Comparison of ENCODE assay signal across 24 cellular contexts in genomic region chr9:5895782-5896181, GRCh38. TPM values are rescaled to one million over a fixed set of nuclear protein-coding genes. Genes with fewer than 3 reads are reported as not detected.
DNase-seq lines count a peak whose midpoint lies in the region; ATAC-seq, FAIRE-seq and TF ChIP-seq lines count a peak whose summit lies in the region.
"Had no signal": no experiment of that assay in that cellular context is flagged by ENCODE, and none has a peak within 500 bp of the region (broad histone marks: within the 10 kb centered on the region; RNA-seq: fewer than 3 reads in every experiment).

No MANE protein-coding gene starts in this region.

- H3K27ac ChIP-seq in left lung, result no peak overlapping the region
- H3K27ac ChIP-seq: Peyer's patch, SJCRH30, upper lobe of left lung had no signal

- intact Hi-C loops in left lung (cut with DNase I), result no loop called here

- no peaks in the 10 kb centered on the region for H3K4me1 ChIP-seq in left lung
- H3K4me1 ChIP-seq: Peyer's patch, upper lobe of left lung had no signal

- peaks cover 0 to 27% of the 10 kb centered on the region in 2 donors for H3K36me3 ChIP-seq in left lung
- H3K36me3 ChIP-seq: SJCRH30 had no signal

- DNase-seq in NCI-H187 (lab: John Stamatoyannopoulos, UW) (peak; percentile 15 to 20), epidermal melanocyte (ENCODE audit: insufficient read length, low spot score) (peak; percentile 44), left lung (no peak), superior temporal gyrus (ENCODE audit: extremely low spot score) (peak; percentile 42), urothelium cell line (ENCODE audit: low spot score) (no peak), NCI-H2171 (lab: John Stamatoyannopoulos, UW) (no peak)
- DNase-seq: activated B cell treated with CpG ODN at 0.5 μM for 24 hours; activated CD8-positive, alpha-beta memory T cell treated with anti-CD3 and anti-CD28 coated beads, Interleukin-2, amount 10 ng/mL, durations not matched to agents 7 days and 5 days; activated naive CD4-positive, alpha-beta T cell treated with Interleukin-2 at 50 U/mL for 16 hours; activated T-cell treated with anti-CD3 and anti-CD28 coated beads, Interleukin-2, amount 50 U/mL, for 72 hours; CD4-positive, CD25-positive, alpha-beta regulatory T cell; cerebellar nuclear complex; left colon; naive B cell; NCI-H1694 treated with DMSO at 0.1 percent for 48 hours; NCI-H226; Peyer's patch; SJCRH30; small intestine; upper lobe of left lung had no signal

- no peaks in the 10 kb centered on the region for H3K9me3 ChIP-seq in left lung
- H3K9me3 ChIP-seq: Peyer's patch, SJCRH30, upper lobe of left lung had no signal

- no peak for TF ChIP-seq CTCF in left lung (IDR thresholded peaks at IDR 0.05)

- no peak for FAIRE-seq in urothelium cell line (lab: Jason Lieb, UNC)
- FAIRE-seq: H1, small intestine had no signal

- no peak overlapping the region for H3K4me3 ChIP-seq in left lung
- H3K4me3 ChIP-seq: Peyer's patch, SJCRH30, upper lobe of left lung had no signal

- ATAC-seq in left lung, result peak; percentile 50
- ATAC-seq in HG02798 (IDR thresholded peaks at IDR 0.05; ENCODE audit: poor library complexity, unreplicated experiment), result no peak
- ATAC-seq: activated CD8-positive, alpha-beta memory T cell treated with anti-CD3 and anti-CD28 coated beads, Interleukin-2, amount 10 ng/mL, durations not matched to agents 7 days and 5 days; activated T-cell treated with anti-CD3 and anti-CD28 coated beads, Interleukin-2, amount 50 U/mL, for 72 hours; left colon had no signal

- no peaks in the 10 kb centered on the region for H3K27me3 ChIP-seq in left lung
- H3K27me3 ChIP-seq: dorsolateral prefrontal cortex, Peyer's patch, SJCRH30, upper lobe of left lung had no signal

RNA-seq across cellular contexts. Expression of gene MLANA, which starts 5.1 kb away (rescaled TPM):
- not detected for total RNA-seq in left lung
- total RNA-seq: activated B cell treated with CpG ODN at 0.5 μM for 24 hours; activated CD8-positive, alpha-beta memory T cell treated with anti-CD3 and anti-CD28 coated beads, Interleukin-2, amount 10 ng/mL, durations not matched to agents 7 days and 5 days; activated T-cell treated with anti-CD3 and anti-CD28 coated beads, Interleukin-2, amount 50 U/mL, for 72 hours; CD4-positive, CD25-positive, alpha-beta regulatory T cell; dorsolateral prefrontal cortex; H1; left colon; mesenteric fat pad; Peyer's patch; upper lobe of left lung had no signal

Comparison
In these comparisons a context has a peak if more than half of its experiments do, and no peak if none do; other contexts are left out.
1. DNase-seq: peak in NCI-H187 (2 of 2), epidermal melanocyte (single experiment) and superior temporal gyrus (single experiment); none in left lung (0 of 2), urothelium cell line (single experiment) and NCI-H2171 (single experiment).